Comparison of ENCODE assay signal across 8 cellular contexts in genomic region chr13:111153977-111154332, GRCh38. TPM values are rescaled to one million over a fixed set of nuclear protein-coding genes. Genes with fewer than 3 reads are reported as not detected.
DNase-seq lines count a peak whose midpoint lies in the region; ATAC-seq and TF ChIP-seq lines count a peak whose summit lies in the region.

No MANE protein-coding gene starts in this region.

- peak overlapping the region; percentile 11 for H2AFZ ChIP-seq in fibroblast of lung (ENCODE audit: low read length)

- H3K27ac ChIP-seq in fibroblast of lung (ENCODE audit: insufficient read depth, low read length) (peak overlapping the region; percentile 92), neutrophil (peak overlapping the region; percentile 89)

- H3K9me3 ChIP-seq in fibroblast of lung (ENCODE audit: control insufficient read depth, insufficient read depth, low read depth, low read length) (no peaks in the 10 kb centered on the region), neutrophil (no peaks in the 10 kb centered on the region)

- TF ChIP-seq CTCF in fibroblast of lung (conservative IDR thresholded peaks at IDR 0.05 in 1 of 2, IDR thresholded peaks at IDR 0.05 in 1 of 2; ENCODE audit: low read depth in 1 of 2, low read length in 2 of 2) (peak in 1 of 2 donors; percentile 19), neutrophil (IDR thresholded peaks at IDR 0.05) (no peak)

- H3K4me2 ChIP-seq in fibroblast of lung (ENCODE audit: extremely low read depth, insufficient read depth, low read length): peak overlapping the region; percentile 93

- peak overlapping the region; percentile 94 for H3K9ac ChIP-seq in fibroblast of lung (ENCODE audit: insufficient read depth, low read length)

- H3K36me3 ChIP-seq in fibroblast of lung (ENCODE audit: control insufficient read depth, insufficient read depth, low read length) (no peaks in the 10 kb centered on the region), neutrophil (no peaks in the 10 kb centered on the region)

- no peaks in the 10 kb centered on the region for H4K20me1 ChIP-seq in fibroblast of lung (ENCODE audit: control insufficient read depth, extremely low read depth, insufficient read depth, low read length)

- peak; percentile 42 for ATAC-seq in GM21576 (IDR thresholded peaks at IDR 0.05; ENCODE audit: unreplicated experiment)

- H3K27me3 ChIP-seq in fibroblast of lung (ENCODE audit: control insufficient read depth, insufficient read depth, low read length) (no peaks in the 10 kb centered on the region), neutrophil (peaks cover 44% of the 10 kb centered on the region)

- peaks cover 42% of the 10 kb centered on the region for H3K79me2 ChIP-seq in fibroblast of lung (ENCODE audit: control insufficient read depth, insufficient read depth, low read length)

- peak; percentile 75 for DNase-seq in DMS 273 (lab: John Stamatoyannopoulos, UW; ENCODE audit: unreplicated experiment)
- no peak for DNase-seq in DMS 273 treated with DMSO at 0.1 percent for 48 hours (lab: John Stamatoyannopoulos, UW)
- DNase-seq in HuH-7 (ENCODE audit: low spot score): peak; percentile 30
- DNase-seq in activated CD4-positive, alpha-beta T cell treated with anti-CD3 and anti-CD28 coated beads, Interleukin-2, amount 50 U/mL, for 48 hours: peak; percentile 66 to 70
- DNase-seq in fibroblast of lung (ENCODE audit: low read depth in 2 of 2): no peak
- no peak for DNase-seq in ureter (ENCODE audit: low spot score)

- H3K4me3 ChIP-seq in fibroblast of lung (replicated peaks in 1 of 4; ENCODE audit: control extremely low read depth in 1 of 4, insufficient read depth in 1 of 4, low read depth in 3 of 4, low read length in 4 of 4) (peak overlapping the region; percentile 57 to 91 (median 77)), neutrophil (ENCODE audit: low read depth in 1 of 2, low read length in 1 of 2) (peak overlapping the region; percentile 75 to 89)

- peaks cover 5% of the 10 kb centered on the region for H3K4me1 ChIP-seq in fibroblast of lung (ENCODE audit: control insufficient read depth, extremely low read depth, insufficient read depth, low read length)
- H3K4me1 ChIP-seq in neutrophil (ENCODE audit: control insufficient read depth in 1 of 2, insufficient read depth in 1 of 2, low read depth in 1 of 2, low read length in 1 of 2): peaks cover 18 to 20% of the 10 kb centered on the region in 2 experiments

RNA-seq across cellular contexts. Expression of gene ARHGEF7, which starts 38.8 kb away (rescaled TPM):
- total RNA-seq in fibroblast of lung: 33.6 and 42.8 TPM in 2 replicates
- polyA plus RNA-seq in fibroblast of lung: 29.1 and 29.7 TPM in 2 replicates
- 26.2 and 26.9 TPM in 2 replicates for polyA plus RNA-seq in fibroblast of lung (2012)
- polyA minus RNA-seq in fibroblast of lung (ENCODE audit: low replicate concordance): 10.1 and 22.0 TPM in 2 replicates
- total RNA-seq in ureter: 104 TPM

Comparison
In these comparisons a context has a peak if more than half of its experiments do, and no peak if none do; other contexts are left out.
1. DNase-seq: peak in DMS 273 (single experiment), HuH-7 (single experiment) and activated CD4-positive, alpha-beta T cell treated with anti-CD3 and anti-CD28 coated beads, Interleukin-2, amount 50 U/mL, for 48 hours (2 of 2); none in DMS 273 treated with DMSO at 0.1 percent for 48 hours (single experiment), fibroblast of lung (0 of 2) and ureter (single experiment).